11 cellular contexts compared by ENCODE assay signal in genomic region chr4:70661309-70661922, GRCh38. TPM values are rescaled to one million over a fixed set of nuclear protein-coding genes. Genes with fewer than 3 reads are reported as not detected.
DNase-seq lines count a peak whose midpoint lies in the region; ATAC-seq and TF ChIP-seq lines count a peak whose summit lies in the region.
"Not testable (repeated sequence)": the region's sequence is repeated elsewhere in the genome, so short reads cannot be mapped to it uniquely, and the experiment has no call there.
"Had no signal": no experiment of that assay in that cellular context is flagged by ENCODE, and none has a peak within 500 bp of the region (broad histone marks: within the 10 kb centered on the region; RNA-seq: fewer than 3 reads in every experiment).

No MANE protein-coding gene starts in this region.

- ATAC-seq in GM18508 (IDR thresholded peaks at IDR 0.05; ENCODE audit: insufficient read depth, unreplicated experiment) (peak; percentile 84), GM19351 (IDR thresholded peaks at IDR 0.05; ENCODE audit: unreplicated experiment) (peak; percentile 86), GM21737 (IDR thresholded peaks at IDR 0.05; ENCODE audit: unreplicated experiment) (peak; percentile 78), HG02981 (IDR thresholded peaks at IDR 0.05; ENCODE audit: unreplicated experiment) (peak; percentile 82), HG03457 (IDR thresholded peaks at IDR 0.05; ENCODE audit: unreplicated experiment) (peak; percentile 69), activated B cell treated with CpG ODN at 0.5 μM for 24 hours (ENCODE audit: low read depth) (peak; percentile 21)
- ATAC-seq in activated naive CD8-positive, alpha-beta T cell treated with anti-CD3 and anti-CD28 coated beads, Interleukin-2, amount 10 ng/mL, durations not matched to agents 7 days and 5 days (ENCODE audit: low read depth) = peak; percentile 30

- H3K4me3 Mint-ChIP-seq in activated B cell treated with CpG ODN at 0.5 μM for 24 hours; activated naive CD8-positive, alpha-beta T cell treated with anti-CD3 and anti-CD28 coated beads, Interleukin-2, amount 10 ng/mL, durations not matched to agents 7 days and 5 days: not testable (repeated sequence)

- CTCF ChIA-PET in activated B cell treated with CpG ODN at 0.5 μM for 24 hours (lab: Charles Lee) = interaction anchor here (0.8 kb wide), 1 partner anchor 9 kb away, joined by 3 read pairs; no protein-coding TSS in a partner anchor

- POLR2A ChIA-PET in activated B cell treated with CpG ODN at 0.5 μM for 24 hours (lab: Charles Lee) = interaction anchor here (0.6 kb wide), 1 partner anchor 19 kb away, joined by 5 read pairs; no protein-coding TSS in a partner anchor
- POLR2A ChIA-PET in activated naive CD8-positive, alpha-beta T cell treated with anti-CD3 and anti-CD28 coated beads, Interleukin-2, amount 10 ng/mL, durations not matched to agents 7 days and 5 days (lab: Charles Lee) = interaction anchor here (1.0 to 1.6 kb wide), 2 partner anchors 17 to 44 kb away, joined by 3 to 4 read pairs; no protein-coding TSS in a partner anchor

- not testable (repeated sequence) for TF ChIP-seq CTCF in activated B cell treated with CpG ODN at 0.5 μM for 24 hours (IDR thresholded peaks at IDR 0.05)

- H3K36me3 Mint-ChIP-seq in activated B cell treated with CpG ODN at 0.5 μM for 24 hours (ENCODE audit: low read depth); activated naive CD8-positive, alpha-beta T cell treated with anti-CD3 and anti-CD28 coated beads, Interleukin-2, amount 10 ng/mL, durations not matched to agents 7 days and 5 days: not testable (repeated sequence)

- H3K9me3 Mint-ChIP-seq in activated B cell treated with CpG ODN at 0.5 μM for 24 hours; activated naive CD8-positive, alpha-beta T cell treated with anti-CD3 and anti-CD28 coated beads, Interleukin-2, amount 10 ng/mL, durations not matched to agents 7 days and 5 days: not testable (repeated sequence)

- H3K27ac Mint-ChIP-seq in activated B cell treated with CpG ODN at 0.5 μM for 24 hours = peak overlapping the region; percentile 55
- H3K27ac Mint-ChIP-seq in activated naive CD8-positive, alpha-beta T cell treated with anti-CD3 and anti-CD28 coated beads, Interleukin-2, amount 10 ng/mL, durations not matched to agents 7 days and 5 days = not testable (repeated sequence)

- H3K27me3 Mint-ChIP-seq in activated B cell treated with CpG ODN at 0.5 μM for 24 hours; activated naive CD8-positive, alpha-beta T cell treated with anti-CD3 and anti-CD28 coated beads, Interleukin-2, amount 10 ng/mL, durations not matched to agents 7 days and 5 days: not testable (repeated sequence)

- peaks cover 30% of the 10 kb centered on the region for H3K4me1 Mint-ChIP-seq in activated B cell treated with CpG ODN at 0.5 μM for 24 hours
- peaks cover 13% of the 10 kb centered on the region for H3K4me1 Mint-ChIP-seq in activated naive CD8-positive, alpha-beta T cell treated with anti-CD3 and anti-CD28 coated beads, Interleukin-2, amount 10 ng/mL, durations not matched to agents 7 days and 5 days

- not testable (repeated sequence) for DNase-seq in activated B cell treated with CpG ODN at 0.5 μM for 24 hours; activated naive CD8-positive, alpha-beta T cell treated with anti-CD3 and anti-CD28 coated beads, Interleukin-2, amount 10 ng/mL, durations not matched to agents 7 days and 5 days

- intact Hi-C loops in activated B cell treated with CpG ODN at 0.5 μM for 24 hours (cut with micrococcal nuclease) = loop anchor here (2.0 kb wide), 1 partner anchor 17 kb away; no protein-coding TSS in a partner anchor

RNA-seq across cellular contexts. Expression of gene JCHAIN, which starts 4.9 kb away (rescaled TPM):
- total RNA-seq in activated B cell treated with CpG ODN at 0.5 μM for 24 hours = 47.0 and 53.7 TPM in 2 replicates
- total RNA-seq in activated naive CD8-positive, alpha-beta T cell treated with anti-CD3 and anti-CD28 coated beads, Interleukin-2, amount 10 ng/mL, durations not matched to agents 7 days and 5 days = under 1 TPM in 1 of 2 experiments, not detected in 1; 0.60 TPM
- total RNA-seq: LHCN-M2, PC-9, SJSA1 had no signal

RNA-seq across cellular contexts. Expression of gene UTP3, which starts 26.9 kb away (rescaled TPM):
- 38.5 and 40.1 TPM in 2 replicates for total RNA-seq in activated B cell treated with CpG ODN at 0.5 μM for 24 hours
- total RNA-seq in activated naive CD8-positive, alpha-beta T cell treated with anti-CD3 and anti-CD28 coated beads, Interleukin-2, amount 10 ng/mL, durations not matched to agents 7 days and 5 days = 10 to 100 TPM; 35.7 to 39.1 TPM

RNA-seq across cellular contexts. Expression of gene ENAM, which starts 32.9 kb away (rescaled TPM):
- 0.10 TPM in 1 of 2 replicates, not detected in the other for total RNA-seq in activated B cell treated with CpG ODN at 0.5 μM for 24 hours
- not detected for total RNA-seq in activated naive CD8-positive, alpha-beta T cell treated with anti-CD3 and anti-CD28 coated beads, Interleukin-2, amount 10 ng/mL, durations not matched to agents 7 days and 5 days
- total RNA-seq: mesenteric fat pad, PC-9, SJSA1 had no signal

Comparison
In these comparisons a context has a peak if more than half of its experiments do, and no peak if none do; other contexts are left out.
1. ATAC-seq: peak in every context shown above with its lines; median percentile 86 in GM19351; 84 in GM18508; 82 in HG02981; 78 in GM21737; 69 in HG03457; 30 in activated naive CD8-positive, alpha-beta T cell treated with anti-CD3 and anti-CD28 coated beads, Interleukin-2, amount 10 ng/mL, durations not matched to agents 7 days and 5 days; 21 in activated B cell treated with CpG ODN at 0.5 μM for 24 hours.
2. RNA of gene JCHAIN, which starts 4.9 kb away (total RNA-seq): 47.0 to 53.7 TPM in activated B cell treated with CpG ODN at 0.5 μM for 24 hours; 0.60 TPM in activated naive CD8-positive, alpha-beta T cell treated with anti-CD3 and anti-CD28 coated beads, Interleukin-2, amount 10 ng/mL, durations not matched to agents 7 days and 5 days; every median in the first group is over 10 times any median in the second.